Comparison of ENCODE assay signal across 21 cellular contexts in the genomic region with DNA sequence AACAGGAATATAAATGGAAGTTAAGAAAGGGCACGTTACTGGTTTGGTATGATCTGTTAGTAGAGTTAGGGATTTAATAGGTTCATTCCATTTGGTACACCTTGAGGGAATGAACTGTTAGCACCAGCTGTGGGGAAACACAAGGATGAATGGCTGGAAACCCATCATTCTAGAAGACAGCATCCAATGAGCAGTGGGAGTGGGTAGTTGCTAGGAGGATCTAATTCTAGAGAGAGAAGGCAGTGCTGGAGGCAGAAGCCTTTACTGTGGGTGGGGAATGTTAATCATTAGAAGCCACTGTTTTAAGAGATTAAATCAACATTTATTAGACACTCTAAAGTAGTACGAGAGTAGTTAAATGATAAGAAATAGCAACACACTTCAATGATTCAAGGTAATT. TPM values are rescaled to one million over a fixed set of nuclear protein-coding genes. Genes with fewer than 3 reads are reported as not detected.
DNase-seq lines count a peak whose midpoint lies in the region; ATAC-seq, FAIRE-seq and TF ChIP-seq lines count a peak whose summit lies in the region.
"Had no signal": no experiment of that assay in that cellular context is flagged by ENCODE, and none has a peak within 500 bp of the region (broad histone marks: within the 10 kb centered on the region; RNA-seq: fewer than 3 reads in every experiment).

No MANE protein-coding gene starts in this region.

- intact Hi-C loops in K562 (cut with micrococcal nuclease), result no loop called here

- CTCF ChIA-PET in K562 (lab: Yijun Ruan, JAX; ENCODE audit: low intra/inter-chr PET ratio), result no interaction called here

- peaks cover 2% of the 10 kb centered on the region; the same call in 1 of the 2 replicates for H4K20me1 ChIP-seq in K562 (replicated peaks; ENCODE audit: control insufficient read depth, insufficient read depth, low read length)
- H4K20me1 ChIP-seq: BLaER1 had no signal

- H2AFZ ChIP-seq in K562 (ENCODE audit: low read depth, low read length), result no peak overlapping the region

- H3K27ac ChIP-seq in K562 (ENCODE audit: extremely low read depth, low read depth, low read length), result no peak overlapping the region
- H3K27ac ChIP-seq in neutrophil, result peak overlapping the region; percentile 39
- H3K27ac ChIP-seq: BLaER1, Peyer's patch, SJSA1 had no signal

- H3K9me3 ChIP-seq in K562 (replicated peaks; ENCODE audit: control insufficient read depth, insufficient read depth, low read depth, low read length) (no peaks in the 10 kb centered on the region), neutrophil (no peaks in the 10 kb centered on the region), BE2C (no peaks in the 10 kb centered on the region)
- H3K9me3 ChIP-seq: BLaER1, Peyer's patch, SJSA1 had no signal

- FAIRE-seq in K562 (lab: Jason Lieb, UNC), result no peak
- FAIRE-seq: A204.1, GM19239 had no signal

- no peaks in the 10 kb centered on the region for H3K9me1 ChIP-seq in K562 (ENCODE audit: control insufficient read depth, insufficient read depth, low read length)

- POLR2A ChIA-PET in K562 (lab: Yijun Ruan, JAX), result interaction anchor here (1.0 to 2.4 kb wide), 3 partner anchors 11 to 19 kb away, joined by 3 to 9 read pairs (median 7); partner anchors contain the start of gene GHITM

- no peak overlapping the region for H3K4me2 ChIP-seq in K562 (ENCODE audit: insufficient read depth, low read length)
- H3K4me2 ChIP-seq: BLaER1 had no signal

- H3K4me3 ChIP-seq in K562 (no peak overlapping the region), neutrophil (ENCODE audit: low read depth in 1 of 2, low read length in 1 of 2) (no peak overlapping the region), BE2C (ENCODE audit: low read depth, low read length) (no peak overlapping the region)
- H3K4me3 ChIP-seq: BLaER1, Peyer's patch, SJSA1 had no signal

- DNase-seq in NCI-H1105 treated with DMSO at 0.1 percent for 48 hours (lab: John Stamatoyannopoulos, UW) (peak; percentile 1), NCI-H1105 (lab: John Stamatoyannopoulos, UW) (no peak), GM13976 (ENCODE audit: low spot score) (peak; percentile 15), K562 (ENCODE audit: extremely low read depth in 1 of 4, low spot score in 3 of 4) (no peak), BE2C (no peak), ecto neural progenitor cell (ENCODE audit: low spot score) (no peak)
- DNase-seq: CD8-positive, alpha-beta memory T cell; GDM1; H9; NCI-H1436; NCI-H1930; NCI-H345; NCI-H524 treated with DMSO at 0.1 percent for 48 hours; NK-92 treated with Interleukin-12 subunit alpha and Interleukin-12 subunit beta, amount 100 ng/mL, for 24 hours; Peyer's patch had no signal

- TF ChIP-seq CTCF in GM13976 (IDR thresholded peaks at IDR 0.05; ENCODE audit: borderline replicate concordance, control extremely low read depth, extremely low read depth, insufficient read depth, missing control alignments), result no peak
- no peak for TF ChIP-seq CTCF in K562 (IDR thresholded peaks at IDR 0.05 in 2 of 3, conservative IDR thresholded peaks at IDR 0.05 in 1 of 3; ENCODE audit: insufficient read depth in 2 of 3, low read depth in 1 of 3, low read length in 3 of 3)
- TF ChIP-seq CTCF in neutrophil (IDR thresholded peaks at IDR 0.05), result no peak
- TF ChIP-seq CTCF in BE2C (IDR thresholded peaks at IDR 0.05; ENCODE audit: low read depth, low read length), result no peak

- ATAC-seq in K562, result no peak
- ATAC-seq in HG03039 (IDR thresholded peaks at IDR 0.05; ENCODE audit: unreplicated experiment), result no peak

- H3K36me3 ChIP-seq in K562 (ENCODE audit: control insufficient read depth, insufficient read depth, low read length), result peaks cover 21% of the 10 kb centered on the region
- H3K36me3 ChIP-seq in neutrophil, result peaks cover 13% of the 10 kb centered on the region
- peaks cover 5% of the 10 kb centered on the region for H3K36me3 ChIP-seq in BE2C

- WGBS in K562 (ENCODE audit: insufficient coverage, low coverage, missing lambda C conversion rate), result 29% methylated on average over 2 of the region's 2 CpGs

- no peak for TF ChIP-seq RAD21 in K562 (CRISPR knock-in tag; conservative IDR thresholded peaks at IDR 0.05 in 1 of 2, IDR thresholded peaks at IDR 0.05 in 1 of 2)

- no peak for TF ChIP-seq POLR2A in K562 (conservative IDR thresholded peaks at IDR 0.05)

- in situ Hi-C loops in GM13976 (cut with MboI; ENCODE audit: low sequenced_read_pairs, unreplicated experiment) (no loop called here), K562 (cut with MboI) (no loop called here)

- no peaks in the 10 kb centered on the region for H3K79me2 ChIP-seq in K562 (ENCODE audit: control insufficient read depth, insufficient read depth, low read length)

- peaks cover 7 to 12% of the 10 kb centered on the region in 2 experiments for H3K27me3 ChIP-seq in K562 (ENCODE audit: control insufficient read depth in 2 of 2, insufficient read depth in 2 of 2, low read length in 2 of 2)
- H3K27me3 ChIP-seq in neutrophil, result no peaks in the 10 kb centered on the region
- no peaks in the 10 kb centered on the region for H3K27me3 ChIP-seq in BE2C
- H3K27me3 ChIP-seq: BLaER1, Peyer's patch had no signal

- no peak overlapping the region for H3K9ac ChIP-seq in K562 (ENCODE audit: insufficient read depth in 1 of 2, low read depth in 2 of 2, low read length in 2 of 2)
- H3K9ac ChIP-seq: BLaER1 had no signal

- no peak for TF ChIP-seq EP300 in K562 (IDR thresholded peaks at IDR 0.05; ENCODE audit: low read length)

- H3K4me1 ChIP-seq in K562 (replicated peaks in 1 of 2; ENCODE audit: control insufficient read depth in 2 of 2, insufficient read depth in 2 of 2, low read length in 2 of 2), result no peaks in the 10 kb centered on the region
- H3K4me1 ChIP-seq in neutrophil (ENCODE audit: control insufficient read depth in 1 of 2, insufficient read depth in 1 of 2, low read depth in 1 of 2, low read length in 1 of 2), result peaks cover 45 to 47% of the 10 kb centered on the region in 2 experiments
- H3K4me1 ChIP-seq in BE2C, result no peaks in the 10 kb centered on the region
- H3K4me1 ChIP-seq: BLaER1, SJSA1 had no signal

- no TSS peak for BruUV-seq in K562 (replicated peaks; lab: Mats Ljungman, UMichigan)

RNA-seq across cellular contexts. Expression of gene GPR15LG, which starts 15.5 kb away (rescaled TPM):
- not detected in 2 replicates for total RNA-seq in K562 (2011; cell fraction: chromatin; rRNA removed; ENCODE audit: low replicate concordance)
- not detected in 2 replicates for total RNA-seq in K562 (2011; cell fraction: nucleolus; rRNA removed)
- total RNA-seq in K562 (2011; cell fraction: nucleoplasm; rRNA removed), result not detected in 2 replicates
- total RNA-seq in K562 (2014; rRNA removed) (not detected in 2 replicates), K562 (2014; rRNA removed; fragmentation: Illumina TruSeq; extraction: Trizol) (not detected in 2 replicates), K562 (2015; rRNA removed; fragmentation: Illumina TruSeq; extraction: Trizol) (0.51 TPM in 1 of 2 replicates, not detected in the other), K562 (2021) (not detected in 2 replicates)
- polyA plus RNA-seq in K562 (2011; rRNA removed) (not detected in 2 replicates), K562 (2014; fragmentation: Illumina TruSeq; extraction: Trizol) (not detected in 2 replicates), K562 (2014; fragmentation: Nextera tagmentation; extraction: Ambion mirVana) (not detected), K562 (2014; rRNA removed) (not detected in 2 replicates)
- polyA plus RNA-seq in K562 (2011; cell fraction: cytosol; rRNA removed), result not detected in 2 replicates
- polyA plus RNA-seq in K562 (2011; cell fraction: nucleus; rRNA removed), result not detected in 2 replicates
- not detected in 2 replicates for polyA plus RNA-seq in K562 (2012)
- not detected in 2 replicates for polyA minus RNA-seq in K562 (2011; rRNA and poly(A)+ RNA removed)
- not detected in 2 replicates for polyA minus RNA-seq in K562 (2011; cell fraction: cytosol; rRNA and poly(A)+ RNA removed)
- polyA minus RNA-seq in K562 (2011; cell fraction: nucleus; rRNA and poly(A)+ RNA removed), result not detected in 2 replicates
- not detected for polyA plus RNA-seq in BE2C (2012; ENCODE audit: insufficient read depth, insufficient read length, low read depth)
- total RNA-seq: CD8-positive, alpha-beta memory T cell; H9; SJSA1 had no signal
- polyA plus RNA-seq: CD8-positive, alpha-beta memory T cell had no signal

RNA-seq across cellular contexts. Expression of gene GHITM, which starts 18.8 kb away (rescaled TPM):
- total RNA-seq in K562 (2011; cell fraction: chromatin; rRNA removed; ENCODE audit: low replicate concordance), result 28.3 and 42.0 TPM in 2 replicates
- total RNA-seq in K562 (2011; cell fraction: nucleolus; rRNA removed), result 35.7 and 40.9 TPM in 2 replicates
- total RNA-seq in K562 (2011; cell fraction: nucleoplasm; rRNA removed), result 48.2 and 55.7 TPM in 2 replicates
- 353 and 382 TPM in 2 replicates for total RNA-seq in K562 (2014; rRNA removed)
- 410 and 439 TPM in 2 replicates for total RNA-seq in K562 (2014; rRNA removed; fragmentation: Illumina TruSeq; extraction: Trizol)
- 319 and 332 TPM in 2 replicates for total RNA-seq in K562 (2015; rRNA removed; fragmentation: Illumina TruSeq; extraction: Trizol)
- 322 and 329 TPM in 2 replicates for total RNA-seq in K562 (2021)
- polyA plus RNA-seq in K562 (2011; rRNA removed), result 419 and 525 TPM in 2 replicates
- 238 and 341 TPM in 2 replicates for polyA plus RNA-seq in K562 (2011; cell fraction: cytosol; rRNA removed)
- polyA plus RNA-seq in K562 (2011; cell fraction: nucleus; rRNA removed), result 70.0 and 123 TPM in 2 replicates
- polyA plus RNA-seq in K562 (2012), result 352 and 522 TPM in 2 replicates
- 335 and 347 TPM in 2 replicates for polyA plus RNA-seq in K562 (2014; fragmentation: Illumina TruSeq; extraction: Trizol)
- 1,000 to 10,000 TPM; 1,201 to 1,258 TPM for polyA plus RNA-seq in K562 (2014; fragmentation: Nextera tagmentation; extraction: Ambion mirVana)
- 386 and 401 TPM in 2 replicates for polyA plus RNA-seq in K562 (2014; rRNA removed)
- polyA minus RNA-seq in K562 (2011; rRNA and poly(A)+ RNA removed), result 349 and 350 TPM in 2 replicates
- 107 and 129 TPM in 2 replicates for polyA minus RNA-seq in K562 (2011; cell fraction: cytosol; rRNA and poly(A)+ RNA removed)
- 22.6 and 44.9 TPM in 2 replicates for polyA minus RNA-seq in K562 (2011; cell fraction: nucleus; rRNA and poly(A)+ RNA removed)
- 198 TPM for polyA plus RNA-seq in BE2C (2012; ENCODE audit: insufficient read depth, insufficient read length, low read depth)

RNA-seq across cellular contexts. Expression of gene CDHR1, which starts 36.3 kb away (rescaled TPM):
- total RNA-seq in K562 (2011; cell fraction: chromatin; rRNA removed; ENCODE audit: low replicate concordance), result 7.3 and 9.6 TPM in 2 replicates
- total RNA-seq in K562 (2011; cell fraction: nucleolus; rRNA removed), result 5.5 and 6.0 TPM in 2 replicates
- 3.8 and 5.6 TPM in 2 replicates for total RNA-seq in K562 (2011; cell fraction: nucleoplasm; rRNA removed)
- total RNA-seq in K562 (2014; rRNA removed), result 0.23 and 0.29 TPM in 2 replicates
- 0.07 and 0.26 TPM in 2 replicates for total RNA-seq in K562 (2014; rRNA removed; fragmentation: Illumina TruSeq; extraction: Trizol)
- total RNA-seq in K562 (2015; rRNA removed; fragmentation: Illumina TruSeq; extraction: Trizol), result 0.07 and 0.11 TPM in 2 replicates
- total RNA-seq in K562 (2021), result 0.20 and 0.56 TPM in 2 replicates
- 0.99 and 2.1 TPM in 2 replicates for polyA plus RNA-seq in K562 (2011; rRNA removed)
- polyA plus RNA-seq in K562 (2011; cell fraction: cytosol; rRNA removed), result 0.40 and 1.1 TPM in 2 replicates
- polyA plus RNA-seq in K562 (2011; cell fraction: nucleus; rRNA removed), result 7.8 and 11.0 TPM in 2 replicates
- polyA plus RNA-seq in K562 (2012), result 0.44 and 0.76 TPM in 2 replicates
- 0.29 and 0.33 TPM in 2 replicates for polyA plus RNA-seq in K562 (2014; fragmentation: Illumina TruSeq; extraction: Trizol)
- under 1 TPM; 0.03 to 0.10 TPM for polyA plus RNA-seq in K562 (2014; fragmentation: Nextera tagmentation; extraction: Ambion mirVana)
- 0.30 and 0.46 TPM in 2 replicates for polyA plus RNA-seq in K562 (2014; rRNA removed)
- 0.77 and 0.81 TPM in 2 replicates for polyA minus RNA-seq in K562 (2011; rRNA and poly(A)+ RNA removed)
- 0.73 and 0.86 TPM in 2 replicates for polyA minus RNA-seq in K562 (2011; cell fraction: cytosol; rRNA and poly(A)+ RNA removed)
- polyA minus RNA-seq in K562 (2011; cell fraction: nucleus; rRNA and poly(A)+ RNA removed), result 0.67 and 1.9 TPM in 2 replicates
- 0.48 TPM for polyA plus RNA-seq in BE2C (2012; ENCODE audit: insufficient read depth, insufficient read length, low read depth)

Comparison
In these comparisons a context has a peak if more than half of its experiments do, and no peak if none do; other contexts are left out.
1. DNase-seq: peak in NCI-H1105 treated with DMSO at 0.1 percent for 48 hours (single experiment) and GM13976 (single experiment); none in NCI-H1105 (single experiment), K562 (0 of 4), BE2C (single experiment) and ecto neural progenitor cell (single experiment).